In the genomic region with DNA sequence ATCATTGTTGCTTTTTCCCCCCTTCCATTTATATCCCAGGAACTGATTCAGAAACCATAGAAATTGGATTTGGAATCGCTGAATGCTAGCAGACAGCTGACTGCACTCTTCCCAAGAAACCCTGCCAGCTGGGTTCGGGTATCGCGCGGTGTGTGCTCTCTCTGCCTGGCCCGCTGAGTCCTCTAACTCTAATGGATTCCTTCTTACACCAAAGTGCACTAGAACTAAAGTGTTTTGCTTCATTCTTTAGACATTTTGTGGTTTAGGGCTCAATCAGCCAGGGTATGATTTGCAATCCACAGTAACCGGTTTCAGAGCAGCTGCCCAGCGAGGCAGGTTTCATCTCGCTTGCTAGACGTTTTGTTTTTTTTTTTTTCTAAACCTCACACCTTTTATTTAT, we compare ENCODE assay signal across 10 cellular contexts.
DNase-seq lines count a peak whose midpoint lies in the region; ATAC-seq and TF ChIP-seq lines count a peak whose summit lies in the region.
"Had no signal": no experiment of that assay in that cellular context is flagged by ENCODE, and none has a peak within 500 bp of the region (broad histone marks: within the 10 kb centered on the region; RNA-seq: fewer than 3 reads in every experiment).

No MANE protein-coding gene starts in this region.

- no peaks in the 10 kb centered on the region for H3K36me3 ChIP-seq in Karpas-422 (ENCODE audit: insufficient read depth, low read length)

- TF ChIP-seq CTCF in AG04450 (IDR thresholded peaks at IDR 0.05; ENCODE audit: low read depth, low read length) = no peak
- TF ChIP-seq CTCF in astrocyte of the spinal cord (IDR thresholded peaks at IDR 0.05; ENCODE audit: low read depth, low read length) = no peak

- POLR2A ChIA-PET in AG04450 (lab: Yijun Ruan, JAX) = interaction anchor here (0.7 to 1.7 kb wide), 3 partner anchors 10 to 143 kb away, joined by 3 to 5 read pairs (median 4); no protein-coding TSS in a partner anchor

- no peak overlapping the region for H2AFZ ChIP-seq in Karpas-422 (ENCODE audit: low read length)

- no peaks in the 10 kb centered on the region for H3K79me2 ChIP-seq in Karpas-422 (ENCODE audit: low read length)

- peak; percentile 62 for ATAC-seq in HG02798 (IDR thresholded peaks at IDR 0.05; ENCODE audit: poor library complexity, unreplicated experiment)
- ATAC-seq in GM21367 (IDR thresholded peaks at IDR 0.05; ENCODE audit: unreplicated experiment) = no peak

- H3K27me3 ChIP-seq in AG04450 (ENCODE audit: control insufficient read depth, insufficient read depth, low read length) = no peaks in the 10 kb centered on the region
- no peaks in the 10 kb centered on the region for H3K27me3 ChIP-seq in Karpas-422 (ENCODE audit: low read length)

- H3K9me2 ChIP-seq in Karpas-422 (replicated peaks; ENCODE audit: insufficient read depth, low read length) = no peaks in the 10 kb centered on the region

- H3K27ac ChIP-seq in AG04450 (ENCODE audit: low read depth, low read length) (peak overlapping the region; percentile 58), Karpas-422 (ENCODE audit: low read length) (no peak overlapping the region)

- H3K9ac ChIP-seq in Karpas-422 (ENCODE audit: low read length) = no peak overlapping the region

- no peaks in the 10 kb centered on the region; the same call in 1 of the 2 replicates for H3K9me3 ChIP-seq in AG04450 (ENCODE audit: control insufficient read depth, insufficient read depth, low read length)
- no peaks in the 10 kb centered on the region for H3K9me3 ChIP-seq in Karpas-422 (ENCODE audit: low read length)

- H3K4me1 ChIP-seq in Karpas-422 (ENCODE audit: low read length) = peaks cover 25% of the 10 kb centered on the region

- in situ Hi-C loops in astrocyte of the spinal cord (cut with HindIII; ENCODE audit: low sequenced_read_pairs) = no loop called here

- no peaks in the 10 kb centered on the region for H4K20me1 ChIP-seq in Karpas-422 (ENCODE audit: insufficient read depth, low read depth, low read length)

- CTCF ChIA-PET in AG04450 (lab: Charles Lee) = interaction anchor here (1.0 to 2.6 kb wide), 3 partner anchors 144 to 337 kb away, joined by 3 to 19 read pairs (median 8); no protein-coding TSS in a partner anchor

- no peak overlapping the region for H3K4me3 ChIP-seq in AG04450 (ENCODE audit: low read depth, low read length)
- no peak overlapping the region for H3K4me3 ChIP-seq in astrocyte of the spinal cord (ENCODE audit: low read depth, low read length)
- H3K4me3 ChIP-seq in Karpas-422 (ENCODE audit: low read length) = no peak overlapping the region

- no peak overlapping the region for H3K4me2 ChIP-seq in Karpas-422 (ENCODE audit: low read depth, low read length, poor library complexity, severe bottlenecking)

- DNase-seq in AG04450 (ENCODE audit: low read depth, low spot score) = peak; percentile 49
- DNase-seq in astrocyte of the spinal cord (ENCODE audit: low read depth, low spot score) = peak; percentile 86
- DNase-seq in middle frontal gyrus (ENCODE audit: extremely low spot score, low spot score) = peak; percentile 33
- no peak for DNase-seq in Karpas-422
- DNase-seq in NCI-H345 treated with DMSO at 0.1 percent for 48 hours (lab: John Stamatoyannopoulos, UW; ENCODE audit: unreplicated experiment) = no peak
- DNase-seq in amniotic stem cell (lab: John Stamatoyannopoulos, UW) = no peak
- DNase-seq: CD4-positive, alpha-beta T cell; stimulated activated CD4-positive, alpha-beta T cell treated with anti-CD3 and anti-CD28 coated beads, Interleukin-2, amount 100 ng/mL, for 24 hours had no signal

Comparison
In these comparisons a context has a peak if more than half of its experiments do, and no peak if none do; other contexts are left out.
1. DNase-seq: peak in AG04450 (single experiment), astrocyte of the spinal cord (single experiment) and middle frontal gyrus (single experiment); none in Karpas-422 (single experiment), NCI-H345 treated with DMSO at 0.1 percent for 48 hours (single experiment) and amniotic stem cell (single experiment).